Comparison of ENCODE assay signal across 8 cellular contexts in genomic region chr19:44207126-44207803, GRCh38. TPM values are rescaled to one million over a fixed set of nuclear protein-coding genes. Genes with fewer than 3 reads are reported as not detected.
DNase-seq lines count a peak whose midpoint lies in the region; ATAC-seq, FAIRE-seq and TF ChIP-seq lines count a peak whose summit lies in the region.

No MANE protein-coding gene starts in this region.

- H3K4me2 ChIP-seq in keratinocyte (ENCODE audit: control insufficient read depth, extremely low read depth, insufficient read depth, low read depth, low read length) = peak overlapping the region; percentile 73

- no peaks in the 10 kb centered on the region for H3K79me2 ChIP-seq in keratinocyte (ENCODE audit: control insufficient read depth, insufficient read depth, low read length)

- H3K9me1 ChIP-seq in keratinocyte (ENCODE audit: control insufficient read depth, extremely low read depth, insufficient read depth, low read length) = no peaks in the 10 kb centered on the region

- H3K4me3 ChIP-seq in keratinocyte (ENCODE audit: control insufficient read depth in 2 of 3, extremely low read depth in 1 of 3, insufficient read depth in 2 of 3, low read depth in 1 of 3, low read length in 3 of 3) = peak overlapping the region; percentile 56 to 80 (median 72)

- no peaks in the 10 kb centered on the region for H3K9me3 ChIP-seq in keratinocyte (ENCODE audit: control insufficient read depth, low read depth, low read length)

- peak overlapping the region; percentile 71 for H3K9ac ChIP-seq in keratinocyte (ENCODE audit: control insufficient read depth, extremely low read depth, insufficient read depth, low read length)

- H3K27me3 ChIP-seq in keratinocyte (ENCODE audit: control insufficient read depth, extremely low read depth, insufficient read depth, low read length) = no peaks in the 10 kb centered on the region

- DNase-seq in NCI-H2196 (lab: John Stamatoyannopoulos, UW; ENCODE audit: unreplicated experiment) (peak; percentile 77), chondrocyte (ENCODE audit: low spot score) (no peak), keratinocyte (ENCODE audit: low read depth, low spot score) (peak; percentile 74)
- DNase-seq in activated CD4-positive, alpha-beta T cell treated with anti-CD3 and anti-CD28 coated beads for 24 hours (ENCODE audit: low read depth in 2 of 2) = peak; percentile 61 to 67
- peak; percentile 67 to 72 (median 71) for DNase-seq in stimulated activated CD4-positive, alpha-beta T cell treated with anti-CD3 and anti-CD28 coated beads, Interleukin-12 subunit alpha, Interleukin-12 subunit beta, amount 100 ng/mL, for 48 hours (ENCODE audit: low read depth in 2 of 3, low spot score in 1 of 3)

- dilution Hi-C loops in keratinocyte (cut with MboI; ENCODE audit: extremely low pct_ligation_motif_present, low sequenced_read_pairs) = no loop called here

- no peaks in the 10 kb centered on the region for H3K27me3 Mint-ChIP-seq in chondrocyte (ENCODE audit: low read depth)

- peaks cover 14% of the 10 kb centered on the region for H3K4me1 Mint-ChIP-seq in chondrocyte (ENCODE audit: low read depth)

- no peaks in the 10 kb centered on the region for H4K20me1 ChIP-seq in keratinocyte (ENCODE audit: control insufficient read depth, extremely low read depth, insufficient read depth, low read length)

- H3K27ac ChIP-seq in keratinocyte (ENCODE audit: control insufficient read depth, insufficient read depth, low read length) = peak overlapping the region; percentile 35

- peak overlapping the region; percentile 97 for H3K27ac Mint-ChIP-seq in chondrocyte (ENCODE audit: unreplicated experiment)

- peak overlapping the region; percentile 95 for H3K4me3 Mint-ChIP-seq in chondrocyte (ENCODE audit: unreplicated experiment)

- H3K36me3 Mint-ChIP-seq in chondrocyte (ENCODE audit: low read depth) = peaks cover 4% of the 10 kb centered on the region

- peaks cover 6% of the 10 kb centered on the region for H3K9me3 Mint-ChIP-seq in chondrocyte (ENCODE audit: low read depth)

- TF ChIP-seq CTCF in chondrocyte (IDR thresholded peaks at IDR 0.05) (no peak), keratinocyte (optimal IDR thresholded peaks at IDR 0.05 in 1 of 3, IDR thresholded peaks at IDR 0.05 in 1 of 3, conservative IDR thresholded peaks at IDR 0.05 in 1 of 3; ENCODE audit: extremely low read depth in 1 of 3, insufficient read depth in 2 of 3, low read length in 3 of 3) (no peak)

- peaks cover 8% of the 10 kb centered on the region for H3K4me1 ChIP-seq in keratinocyte (ENCODE audit: control insufficient read depth, extremely low read depth, insufficient read depth, low read length)

- ATAC-seq in GM18858 (IDR thresholded peaks at IDR 0.05; ENCODE audit: unreplicated experiment) = peak; percentile 71
- ATAC-seq in HG03097 (IDR thresholded peaks at IDR 0.05; ENCODE audit: low FRiP score, unreplicated experiment) = peak; percentile 75

- H2AFZ ChIP-seq in keratinocyte (ENCODE audit: control insufficient read depth, low read length) = peak overlapping the region; percentile 77

- no peaks in the 10 kb centered on the region for H3K36me3 ChIP-seq in keratinocyte (ENCODE audit: control insufficient read depth in 2 of 2, extremely low read depth in 1 of 2, insufficient read depth in 2 of 2, low read length in 2 of 2)

- FAIRE-seq in A204.1 (lab: Jason Lieb, UNC) (peak; percentile 98), keratinocyte (lab: Jason Lieb, UNC) (peak; percentile 90)

RNA-seq across cellular contexts. Expression of gene ZNF227, which starts 5.1 kb away (rescaled TPM):
- 12.2 to 20.2 TPM (median 15.2 TPM) in 3 replicates for total RNA-seq in chondrocyte
- 6.1 to 7.7 TPM (median 6.5 TPM) in 3 replicates for polyA plus RNA-seq in keratinocyte
- 21.7 TPM for polyA plus RNA-seq in keratinocyte (2011; ENCODE audit: low read depth)
- 3.2 and 5.7 TPM in 2 replicates for polyA plus RNA-seq in keratinocyte (2011; cell fraction: cytosol; rRNA removed)
- polyA plus RNA-seq in keratinocyte (2011; cell fraction: nucleus; rRNA removed) = 5.9 and 8.8 TPM in 2 replicates
- 6.5 and 9.2 TPM in 2 replicates for polyA plus RNA-seq in keratinocyte (2012; ENCODE audit: low replicate concordance)
- polyA minus RNA-seq in keratinocyte = 4.6 to 13.4 TPM (median 8.4 TPM) in 3 replicates
- polyA minus RNA-seq in keratinocyte (2011; cell fraction: cytosol; rRNA and poly(A)+ RNA removed) = 2.9 TPM
- 6.4 and 10.5 TPM in 2 replicates for polyA minus RNA-seq in keratinocyte (2011; cell fraction: nucleus; rRNA and poly(A)+ RNA removed)

RNA-seq across cellular contexts. Expression of gene ZNF226, which starts 42.4 kb away (rescaled TPM):
- total RNA-seq in chondrocyte = 20.5 to 34.2 TPM (median 25.0 TPM) in 3 replicates
- 9.4 to 16.4 TPM (median 12.8 TPM) in 3 replicates for polyA plus RNA-seq in keratinocyte
- polyA plus RNA-seq in keratinocyte (2011; ENCODE audit: low read depth) = 10.4 TPM
- 10.1 and 10.8 TPM in 2 replicates for polyA plus RNA-seq in keratinocyte (2011; cell fraction: cytosol; rRNA removed)
- polyA plus RNA-seq in keratinocyte (2011; cell fraction: nucleus; rRNA removed) = 22.8 and 29.3 TPM in 2 replicates
- polyA plus RNA-seq in keratinocyte (2012; ENCODE audit: low replicate concordance) = 9.7 and 18.1 TPM in 2 replicates
- 1.2 to 10.3 TPM (median 5.9 TPM) in 3 replicates for polyA minus RNA-seq in keratinocyte
- polyA minus RNA-seq in keratinocyte (2011; cell fraction: cytosol; rRNA and poly(A)+ RNA removed) = 5.2 TPM
- polyA minus RNA-seq in keratinocyte (2011; cell fraction: nucleus; rRNA and poly(A)+ RNA removed) = 5.4 and 10.3 TPM in 2 replicates

RNA-seq across cellular contexts. Expression of gene ZNF233, which starts 52.4 kb away (rescaled TPM):
- total RNA-seq in chondrocyte = 1.8 to 3.4 TPM (median 2.1 TPM) in 3 replicates
- 0.09 to 0.19 TPM (median 0.11 TPM) in 3 replicates for polyA plus RNA-seq in keratinocyte
- not detected for polyA plus RNA-seq in keratinocyte (2011; ENCODE audit: low read depth)
- 0.06 TPM in 2 replicates for polyA plus RNA-seq in keratinocyte (2011; cell fraction: cytosol; rRNA removed)
- 0.13 and 0.17 TPM in 2 replicates for polyA plus RNA-seq in keratinocyte (2011; cell fraction: nucleus; rRNA removed)
- polyA plus RNA-seq in keratinocyte (2012; ENCODE audit: low replicate concordance) = 0.23 and 0.92 TPM in 2 replicates
- polyA minus RNA-seq in keratinocyte = 0.16 TPM in 1 of 3 replicates, not detected in the others
- polyA minus RNA-seq in keratinocyte (2011; cell fraction: cytosol; rRNA and poly(A)+ RNA removed) = not detected
- not detected in 2 replicates for polyA minus RNA-seq in keratinocyte (2011; cell fraction: nucleus; rRNA and poly(A)+ RNA removed)
